ENCODE assay signal across 17 cellular contexts in genomic region chr9:96900010-96900409, GRCh38. TPM values are rescaled to one million over a fixed set of nuclear protein-coding genes. Genes with fewer than 3 reads are reported as not detected.
"Had no signal": no experiment of that assay in that cellular context is flagged by ENCODE, and none has a peak within 500 bp of the region (broad histone marks: within the 10 kb centered on the region; RNA-seq: fewer than 3 reads in every experiment).

No MANE protein-coding gene starts in this region.

RNA-seq across cellular contexts. Expression of gene NUTM2G, which starts 28.6 kb away (rescaled TPM):
- total RNA-seq: naive thymus-derived CD4-positive, alpha-beta T cell; natural killer cell; neural crest cell; occipital lobe; osteoblast; ovary; progenitor cell of endocrine pancreas; psoas muscle; renal cortical epithelial cell; right cardiac atrium; sciatic nerve; smooth muscle cell; spleen; suprapubic skin; transverse colon; ureter; vagina had no signal
- polyA plus RNA-seq: ovary, spleen had no signal
